In the genomic region with DNA sequence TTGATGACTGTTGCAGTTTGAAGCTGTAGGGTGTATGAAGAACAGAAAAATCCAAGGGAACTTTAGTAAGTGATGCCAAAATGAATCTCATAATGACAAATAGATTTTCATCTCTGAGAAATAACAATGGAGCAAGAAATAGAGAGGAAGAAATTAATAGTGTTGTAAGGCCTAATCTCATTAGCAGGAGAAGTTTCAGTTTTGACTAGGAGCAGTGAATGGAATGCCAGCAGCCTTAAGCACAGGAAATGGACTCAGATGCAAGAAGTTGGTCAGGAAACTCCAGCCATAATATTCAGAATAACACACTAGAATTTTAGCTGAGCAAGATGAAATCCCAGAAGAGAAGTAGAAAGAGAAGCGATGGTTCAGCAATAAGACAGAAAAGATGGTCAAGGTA, we compare ENCODE assay signal across 12 cellular contexts. TPM values are rescaled to one million over a fixed set of nuclear protein-coding genes. Genes with fewer than 3 reads are reported as not detected.
DNase-seq lines count a peak whose midpoint lies in the region; ATAC-seq, FAIRE-seq and TF ChIP-seq lines count a peak whose summit lies in the region.
"Had no signal": no experiment of that assay in that cellular context is flagged by ENCODE, and none has a peak within 500 bp of the region (broad histone marks: within the 10 kb centered on the region; RNA-seq: fewer than 3 reads in every experiment).

No MANE protein-coding gene starts in this region.

- intact Hi-C loops in MCF 10A (cut with micrococcal nuclease) (no loop called here), breast epithelium (cut with DNase I; ENCODE audit: low total_unique reads) (no loop called here), HepG2 (cut with micrococcal nuclease; ENCODE audit: unreplicated experiment) (no loop called here), vagina (cut with DNase I) (no loop called here)

- peak overlapping the region; percentile 2 for H3K27ac Mint-ChIP-seq in MCF 10A (ENCODE audit: low read depth, unreplicated experiment)
- H3K27ac Mint-ChIP-seq: stimulated activated naive CD8-positive, alpha-beta T cell treated with anti-CD3 and anti-CD28 coated beads, Interleukin-15, amount 100 ng/mL, for 72 hours had no signal

- no peak for DNase-seq in MCF 10A (ENCODE audit: unreplicated experiment)
- no peak for DNase-seq in breast epithelium (ENCODE audit: low spot score in 2 of 2)
- DNase-seq in choroid plexus epithelial cell (ENCODE audit: low read depth), result peak; percentile 78
- no peak for DNase-seq in HepG2 (ENCODE audit: low spot score)
- no peak for DNase-seq in vagina (ENCODE audit: extremely low spot score in 2 of 2)
- no peak for DNase-seq in DMS153 treated with DMSO at 0.1 percent for 48 hours (lab: John Stamatoyannopoulos, UW; ENCODE audit: unreplicated experiment)
- no peak for DNase-seq in glomerular visceral epithelial cell (ENCODE audit: extremely low spot score)
- DNase-seq: activated naive CD4-positive, alpha-beta T cell treated with Interleukin-2 at 50 U/mL for 16 hours; NCI-H2171 treated with DMSO at 0.1 percent for 48 hours; stimulated activated naive CD8-positive, alpha-beta T cell treated with anti-CD3 and anti-CD28 coated beads, Interleukin-15, amount 100 ng/mL, for 72 hours had no signal

- peak overlapping the region in 1 of 2 donors; percentile 54 for H3K27ac ChIP-seq in breast epithelium
- H3K27ac ChIP-seq in HepG2 (ENCODE audit: extremely low read length, insufficient read depth, low read length), result peak overlapping the region; percentile 0
- H3K27ac ChIP-seq in vagina, result peak overlapping the region; percentile 25
- H3K27ac ChIP-seq: HL-60 had no signal

- no peaks in the 10 kb centered on the region for H3K9me3 Mint-ChIP-seq in MCF 10A (ENCODE audit: unreplicated experiment)
- H3K9me3 Mint-ChIP-seq: stimulated activated naive CD8-positive, alpha-beta T cell treated with anti-CD3 and anti-CD28 coated beads, Interleukin-15, amount 100 ng/mL, for 72 hours had no signal

- H3K4me3 ChIP-seq in breast epithelium, result no peak overlapping the region
- H3K4me3 ChIP-seq in choroid plexus epithelial cell (ENCODE audit: low read depth, low read length), result no peak overlapping the region
- no peak overlapping the region for H3K4me3 ChIP-seq in HepG2 (replicated peaks in 1 of 3; ENCODE audit: insufficient read depth in 1 of 3, low read depth in 2 of 3, low read length in 3 of 3)
- no peak overlapping the region for H3K4me3 ChIP-seq in vagina

- H3K9ac ChIP-seq in HepG2 (ENCODE audit: insufficient read depth, low read depth, low read length), result no peak overlapping the region

- CTCF ChIA-PET in MCF 10A (lab: Yijun Ruan, JAX) (interaction anchor here (0.9 to 1.1 kb wide), 2 partner anchors 17 to 34 kb away, joined by 3 to 7 read pairs; no protein-coding TSS in a partner anchor), HepG2 (lab: Yijun Ruan, JAX; ENCODE audit: low intra/inter-chr PET ratio, low total read pairs) (no interaction called here)

- POLR2A ChIA-PET in MCF 10A (lab: Yijun Ruan, JAX) (interaction anchor here (0.8 to 6.7 kb wide), 6 partner anchors 8 to 24 kb away, joined by 3 to 85 read pairs (median 8); a partner anchor contains a TSS), HepG2 (lab: Yijun Ruan, JAX) (interaction anchor here (1.4 kb wide), 1 partner anchor 10 kb away, joined by 4 read pairs; no protein-coding TSS in a partner anchor)

- WGBS in HepG2 (ENCODE audit: low lambda C conversion rate), result 98% methylated on average over 1 of the region's 1 CpG

- BruUV-seq in MCF 10A (replicated peaks; lab: Mats Ljungman, UMichigan) (no TSS peak), HepG2 (replicated peaks; lab: Mats Ljungman, UMichigan) (no TSS peak)

- TF ChIP-seq EP300 in HepG2 (IDR thresholded peaks at IDR 0.05; ENCODE audit: low read depth in 2 of 2, low read length in 2 of 2) (no peak), HepG2 (CRISPR knock-in tag; IDR thresholded peaks at IDR 0.05; ENCODE audit: borderline replicate concordance) (no peak)

- in situ Hi-C loops in HepG2 (cut with HindIII; ENCODE audit: extremely low pct_ligation_motif_present, low pct_unique_long_range_greater_than_20kb), result no loop called here

- FAIRE-seq in HepG2 (lab: Jason Lieb, UNC), result no peak

- TF ChIP-seq CTCF in MCF 10A (IDR thresholded peaks at IDR 0.05; ENCODE audit: unreplicated experiment) (no peak), breast epithelium (IDR thresholded peaks at IDR 0.05) (no peak), choroid plexus epithelial cell (conservative IDR thresholded peaks at IDR 0.05; ENCODE audit: low read depth, low read length) (no peak), HepG2 (CRISPR knock-in tag; IDR thresholded peaks at IDR 0.05) (no peak), vagina (IDR thresholded peaks at IDR 0.05) (no peak)

- no peaks in the 10 kb centered on the region for H4K20me1 ChIP-seq in HepG2 (ENCODE audit: insufficient read depth, low read length)

- H2AFZ ChIP-seq in HepG2 (ENCODE audit: low read length), result no peak overlapping the region

- H3K9me3 ChIP-seq in breast epithelium (no peaks in the 10 kb centered on the region), HepG2 (ENCODE audit: low read length) (no peaks in the 10 kb centered on the region), vagina (no peaks in the 10 kb centered on the region)

- H3K27me3 ChIP-seq in breast epithelium, result no peaks in the 10 kb centered on the region
- H3K27me3 ChIP-seq in HepG2 (ENCODE audit: control insufficient read depth in 1 of 2, insufficient read depth in 2 of 2, low read length in 2 of 2), result no peaks in the 10 kb centered on the region
- no peaks in the 10 kb centered on the region for H3K27me3 ChIP-seq in vagina

- H3K27me3 Mint-ChIP-seq in MCF 10A (ENCODE audit: insufficient read depth, unreplicated experiment), result no peaks in the 10 kb centered on the region
- H3K27me3 Mint-ChIP-seq: stimulated activated naive CD8-positive, alpha-beta T cell treated with anti-CD3 and anti-CD28 coated beads, Interleukin-15, amount 100 ng/mL, for 72 hours had no signal

- TF ChIP-seq POLR2A in breast epithelium (IDR thresholded peaks at IDR 0.05), result no peak
- no peak for TF ChIP-seq POLR2A in HepG2 (IDR thresholded peaks at IDR 0.05; ENCODE audit: insufficient read depth in 1 of 2, low read depth in 2 of 2, low read length in 2 of 2)
- no peak for TF ChIP-seq POLR2A in vagina (IDR thresholded peaks at IDR 0.05)

- peaks cover 46% of the 10 kb centered on the region for H3K79me2 ChIP-seq in HepG2 (ENCODE audit: insufficient read depth, low read length)

- peaks cover 27% of the 10 kb centered on the region for H3K4me1 Mint-ChIP-seq in MCF 10A (ENCODE audit: insufficient read depth, unreplicated experiment)

- no peak for ATAC-seq in HepG2
- ATAC-seq in HG02970 (IDR thresholded peaks at IDR 0.05; ENCODE audit: low FRiP score, unreplicated experiment), result no peak
- ATAC-seq: stimulated activated naive CD8-positive, alpha-beta T cell treated with anti-CD3 and anti-CD28 coated beads, Interleukin-15, amount 100 ng/mL, for 72 hours had no signal

- no peak overlapping the region for H3K4me3 Mint-ChIP-seq in MCF 10A (ENCODE audit: unreplicated experiment)
- H3K4me3 Mint-ChIP-seq: stimulated activated naive CD8-positive, alpha-beta T cell treated with anti-CD3 and anti-CD28 coated beads, Interleukin-15, amount 100 ng/mL, for 72 hours had no signal

- TF ChIP-seq RAD21 in HepG2 (CRISPR knock-in tag; IDR thresholded peaks at IDR 0.05), result no peak

- H3K4me2 ChIP-seq in HepG2 (ENCODE audit: low read depth, low read length), result peak overlapping the region; percentile 10; the same call in 1 of the 2 replicates

- H3K36me3 Mint-ChIP-seq in MCF 10A (ENCODE audit: insufficient read depth, unreplicated experiment), result peaks cover 13% of the 10 kb centered on the region

- no peaks in the 10 kb centered on the region for H3K36me3 ChIP-seq in breast epithelium
- peaks cover 11 to 37% of the 10 kb centered on the region in 2 experiments for H3K36me3 ChIP-seq in HepG2 (replicated peaks in 1 of 2; ENCODE audit: control insufficient read depth in 1 of 2, insufficient read depth in 2 of 2, low read length in 2 of 2)
- H3K36me3 ChIP-seq in vagina, result no peaks in the 10 kb centered on the region

- H3K4me1 ChIP-seq in breast epithelium (peaks cover 0 to 7% of the 10 kb centered on the region in 2 donors), HepG2 (ENCODE audit: insufficient read depth, low read length) (peaks cover 72% of the 10 kb centered on the region), vagina (peaks cover 78% of the 10 kb centered on the region)

TF ChIP-seq in HepG2, 621 proteins besides CTCF, POLR2A, EP300 and RAD21:
- peak in 1 of 2 experiments; percentile 18; a peak in 1 of 4 replicates for TF ChIP-seq MAFK (conservative IDR thresholded peaks at IDR 0.05 in 1 of 2, IDR thresholded peaks at IDR 0.05 in 1 of 2; ENCODE audit: low read length in 2 of 2)
- 0 out of 2 replicates have a peak, but pooled peaks have one; percentile 5 for TF ChIP-seq IRF2 (CRISPR knock-in tag; IDR thresholded peaks at IDR 0.05)
- TF ChIP-seq MAFF (IDR thresholded peaks at IDR 0.05; ENCODE audit: low read depth, low read length), result 0 out of 2 replicates have a peak, but pooled peaks have one; percentile 15
- no peak for TF ChIP-seq ZNF761 (CRISPR knock-in tag; conservative IDR thresholded peaks at IDR 0.05)

RNA-seq across cellular contexts. Expression of a gene that starts 23.9 kb away (rescaled TPM):
- 16.5 and 34.5 TPM in 2 replicates for total RNA-seq in MCF 10A (2022)
- 10 to 100 TPM; 26.7 to 63.2 (median 37.4) TPM for total RNA-seq in breast epithelium
- total RNA-seq in HepG2 (2016; rRNA removed; fragmentation: Illumina TruSeq; extraction: Trizol), result 16.3 and 20.7 TPM in 2 replicates
- total RNA-seq in HepG2 (2016; cell fraction: cytosol; rRNA removed; fragmentation: Illumina TruSeq; extraction: Trizol; ENCODE audit: low read depth), result 21.4 and 22.2 TPM in 2 replicates
- total RNA-seq in HepG2 (2016; cell fraction: insoluble cytoplasmic fraction; rRNA removed; fragmentation: Illumina TruSeq; extraction: Trizol), result 15.7 and 19.7 TPM in 2 replicates
- 19.8 and 25.4 TPM in 2 replicates for total RNA-seq in HepG2 (2016; cell fraction: membrane; rRNA removed; fragmentation: Illumina TruSeq; extraction: Trizol)
- 49.6 and 54.8 TPM in 2 replicates for total RNA-seq in HepG2 (2016; cell fraction: nucleus; rRNA removed; fragmentation: Illumina TruSeq; extraction: Trizol)
- 39.5 and 40.2 TPM in 2 replicates for polyA plus RNA-seq in HepG2 (2011; rRNA removed)
- 18.2 and 19.6 TPM in 2 replicates for polyA plus RNA-seq in HepG2 (2011; cell fraction: cytosol; rRNA removed)
- 69.8 and 87.7 TPM in 2 replicates for polyA plus RNA-seq in HepG2 (2011; cell fraction: nucleus; rRNA removed)
- 20.4 and 28.6 TPM in 2 replicates for polyA plus RNA-seq in HepG2 (2012)
- polyA plus RNA-seq in HepG2 (2016; cell fraction: cytosol; fragmentation: Illumina TruSeq; extraction: Trizol; ENCODE audit: low read depth), result 2.6 and 3.3 TPM in 2 replicates
- 12.1 and 12.2 TPM in 2 replicates for polyA plus RNA-seq in HepG2 (2016; cell fraction: insoluble cytoplasmic fraction; fragmentation: Illumina TruSeq; extraction: Trizol; ENCODE audit: low read depth)
- 4.0 and 4.1 TPM in 2 replicates for polyA plus RNA-seq in HepG2 (2016; cell fraction: membrane; fragmentation: Illumina TruSeq; extraction: Trizol; ENCODE audit: low read depth)
- polyA plus RNA-seq in HepG2 (2016; cell fraction: nucleus; fragmentation: Illumina TruSeq; extraction: Trizol; ENCODE audit: insufficient read depth, low read depth), result 18.8 TPM in 2 replicates
- 13.4 and 120 TPM in 2 replicates for polyA minus RNA-seq in HepG2 (2011; rRNA and poly(A)+ RNA removed; ENCODE audit: low replicate concordance)
- polyA minus RNA-seq in HepG2 (2011; cell fraction: cytosol; rRNA and poly(A)+ RNA removed), result 36.1 and 49.7 TPM in 2 replicates
- 200 and 217 TPM in 2 replicates for polyA minus RNA-seq in HepG2 (2011; cell fraction: nucleus; rRNA and poly(A)+ RNA removed)
- total RNA-seq in vagina, result 43.2 TPM
